ENCODE assay signal across 18 cellular contexts in the genomic region with DNA sequence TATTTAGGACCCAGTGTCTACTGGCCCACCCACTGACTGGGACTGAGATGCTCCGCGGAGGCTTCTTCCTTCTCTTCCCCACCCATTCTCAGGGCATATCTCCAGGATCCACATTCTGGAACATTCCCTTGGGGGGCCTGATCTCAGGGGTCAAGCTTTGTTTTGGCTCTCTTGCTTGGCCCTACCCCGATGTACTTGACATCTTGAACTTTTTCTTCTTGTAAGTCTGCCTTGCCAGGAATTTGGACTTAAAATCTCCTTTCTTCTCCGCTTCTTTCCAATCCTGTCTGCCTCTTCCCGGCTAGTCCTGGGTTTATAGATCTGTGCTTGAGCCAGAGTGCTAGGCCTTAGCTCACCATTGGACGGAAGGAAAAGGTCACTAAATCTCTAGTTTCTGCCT. TPM values are rescaled to one million over a fixed set of nuclear protein-coding genes. Genes with fewer than 3 reads are reported as not detected.
DNase-seq lines count a peak whose midpoint lies in the region; ATAC-seq, FAIRE-seq and TF ChIP-seq lines count a peak whose summit lies in the region.
"Had no signal": no experiment of that assay in that cellular context is flagged by ENCODE, and none has a peak within 500 bp of the region (broad histone marks: within the 10 kb centered on the region; RNA-seq: fewer than 3 reads in every experiment).

No MANE protein-coding gene starts in this region.

- H3K4me1 ChIP-seq in liver (ENCODE audit: control insufficient read depth in 4 of 4, insufficient read depth in 4 of 4, low read length in 3 of 4) (no peaks in the 10 kb centered on the region), HepG2 (ENCODE audit: insufficient read depth, low read length) (no peaks in the 10 kb centered on the region)
- H3K4me1 ChIP-seq: Peyer's patch had no signal

- no peak for TF ChIP-seq EP300 in HepG2 (IDR thresholded peaks at IDR 0.05; ENCODE audit: low read depth in 2 of 2, low read length in 2 of 2)
- TF ChIP-seq EP300 in HepG2 (CRISPR knock-in tag; IDR thresholded peaks at IDR 0.05; ENCODE audit: borderline replicate concordance): no peak

- TF ChIP-seq CTCF in liver (IDR thresholded peaks at IDR 0.05; ENCODE audit: low read depth, low read length, missing input control): no peak
- no peak for TF ChIP-seq CTCF in HepG2 (CRISPR knock-in tag; IDR thresholded peaks at IDR 0.05)
- no peak for TF ChIP-seq CTCF in WERI-Rb-1 (IDR thresholded peaks at IDR 0.05; ENCODE audit: low read depth, low read length)

- no peaks in the 10 kb centered on the region for H4K20me1 ChIP-seq in HepG2 (ENCODE audit: insufficient read depth, low read length)
- H4K20me1 ChIP-seq: BLaER1 treated with 17β-estradiol and CSF1 and Interleukin-3, amounts not matched to agents 10 nM and 100 nM had no signal

- in situ Hi-C loops in HepG2 (cut with HindIII; ENCODE audit: extremely low pct_ligation_motif_present, low pct_unique_long_range_greater_than_20kb): no loop called here

- H3K4me2 ChIP-seq in HepG2 (ENCODE audit: low read depth, low read length): no peak overlapping the region
- H3K4me2 ChIP-seq: BLaER1 treated with 17β-estradiol and CSF1 and Interleukin-3, amounts not matched to agents 10 nM and 100 nM; KMS-11 had no signal

- no TSS peak for BruUV-seq in HepG2 (replicated peaks; lab: Mats Ljungman, UMichigan)

- no peaks in the 10 kb centered on the region for H3K36me3 ChIP-seq in liver (ENCODE audit: control insufficient read depth in 4 of 4, insufficient read depth in 3 of 4, low read depth in 1 of 4, low read length in 3 of 4)
- no peaks in the 10 kb centered on the region for H3K36me3 ChIP-seq in HepG2 (replicated peaks in 1 of 2; ENCODE audit: control insufficient read depth in 1 of 2, insufficient read depth in 2 of 2, low read length in 2 of 2)
- H3K36me3 ChIP-seq in WERI-Rb-1: no peaks in the 10 kb centered on the region
- H3K36me3 ChIP-seq: BLaER1 treated with 17β-estradiol and CSF1 and Interleukin-3, amounts not matched to agents 10 nM and 100 nM; Peyer's patch had no signal

- H3K9ac ChIP-seq in liver (ENCODE audit: low read depth in 1 of 2, low read length in 2 of 2) (no peak overlapping the region), HepG2 (ENCODE audit: insufficient read depth, low read depth, low read length) (no peak overlapping the region)
- H3K9ac ChIP-seq: BLaER1 treated with 17β-estradiol and CSF1 and Interleukin-3, amounts not matched to agents 10 nM and 100 nM; KMS-11 had no signal

- CTCF ChIA-PET in HepG2 (lab: Yijun Ruan, JAX; ENCODE audit: low intra/inter-chr PET ratio, low total read pairs): no interaction called here

- no peaks in the 10 kb centered on the region for H3K9me3 ChIP-seq in liver (ENCODE audit: control insufficient read depth in 4 of 4, low read length in 3 of 4)
- no peaks in the 10 kb centered on the region for H3K9me3 ChIP-seq in HepG2 (ENCODE audit: low read length)
- H3K9me3 ChIP-seq in WERI-Rb-1 (ENCODE audit: severe bottlenecking): no peaks in the 10 kb centered on the region
- H3K9me3 ChIP-seq: Peyer's patch had no signal

- FAIRE-seq in HepG2 (lab: Jason Lieb, UNC): no peak

- intact Hi-C loops in HepG2 (cut with micrococcal nuclease; ENCODE audit: unreplicated experiment): no loop called here
- intact Hi-C loops in sciatic nerve (cut with DNase I): no loop called here

- H3K4me3 ChIP-seq in liver (ENCODE audit: low read depth in 1 of 3, low read length in 3 of 3): no peak overlapping the region
- H3K4me3 ChIP-seq in HepG2 (replicated peaks in 1 of 3; ENCODE audit: insufficient read depth in 1 of 3, low read depth in 2 of 3, low read length in 3 of 3): no peak overlapping the region
- no peak overlapping the region for H3K4me3 ChIP-seq in WERI-Rb-1 (ENCODE audit: low read depth, low read length)
- H3K4me3 ChIP-seq: BLaER1 treated with 17β-estradiol and CSF1 and Interleukin-3, amounts not matched to agents 10 nM and 100 nM; Peyer's patch had no signal

- TF ChIP-seq RAD21 in liver (IDR thresholded peaks at IDR 0.05) (peak in 1 of 2 donors; percentile 26), HepG2 (CRISPR knock-in tag; IDR thresholded peaks at IDR 0.05) (no peak)

- no peak overlapping the region for H2AFZ ChIP-seq in HepG2 (ENCODE audit: low read length)

- POLR2A ChIA-PET in HepG2 (lab: Yijun Ruan, JAX): no interaction called here

- TF ChIP-seq POLR2A in HepG2 (IDR thresholded peaks at IDR 0.05; ENCODE audit: insufficient read depth in 1 of 2, low read depth in 2 of 2, low read length in 2 of 2): no peak

- H3K79me2 ChIP-seq in HepG2 (ENCODE audit: insufficient read depth, low read length): no peaks in the 10 kb centered on the region

- H3K27me3 ChIP-seq in liver (ENCODE audit: control insufficient read depth in 4 of 4, insufficient read depth in 4 of 4, low read length in 3 of 4): no peaks in the 10 kb centered on the region
- no peaks in the 10 kb centered on the region for H3K27me3 ChIP-seq in HepG2 (ENCODE audit: control insufficient read depth in 1 of 2, insufficient read depth in 2 of 2, low read length in 2 of 2)
- no peaks in the 10 kb centered on the region for H3K27me3 ChIP-seq in WERI-Rb-1 (ENCODE audit: insufficient read depth, low read depth, severe bottlenecking)
- H3K27me3 ChIP-seq: BLaER1 treated with 17β-estradiol and CSF1 and Interleukin-3, amounts not matched to agents 10 nM and 100 nM; Peyer's patch had no signal

- 82% methylated on average over 6 of the region's 6 CpGs for WGBS in liver
- WGBS in HepG2 (ENCODE audit: low lambda C conversion rate): 63% methylated on average over 6 of the region's 6 CpGs

- H3K27ac ChIP-seq in liver (ENCODE audit: low read depth in 1 of 2, low read length in 2 of 2): no peak overlapping the region
- no peak overlapping the region for H3K27ac ChIP-seq in HepG2 (ENCODE audit: extremely low read length, insufficient read depth, low read length)
- H3K27ac ChIP-seq in WERI-Rb-1: no peak overlapping the region
- H3K27ac ChIP-seq: BLaER1 treated with 17β-estradiol and CSF1 and Interleukin-3, amounts not matched to agents 10 nM and 100 nM; KMS-11; Peyer's patch had no signal

- ATAC-seq in HepG2 (no peak), sciatic nerve (peak; percentile 95), HG02759 (IDR thresholded peaks at IDR 0.05; ENCODE audit: unreplicated experiment) (no peak)

- DNase-seq in HepG2 (ENCODE audit: low spot score) (no peak), medulla oblongata (ENCODE audit: extremely low spot score) (peak; percentile 18), sciatic nerve (ENCODE audit: low spot score) (peak; percentile 67), WERI-Rb-1 (no peak), HuH-7 (ENCODE audit: low spot score) (no peak), NCI-H446 treated with DMSO at 0.1 percent for 48 hours (lab: John Stamatoyannopoulos, UW) (no peak)
- DNase-seq: DMS 273 treated with DMSO at 0.1 percent for 48 hours, HFFc6, NCI-H1105, NCI-H1694 treated with DMSO at 0.1 percent for 48 hours, NCI-H774, Peyer's patch, SHP77 treated with DMSO at 0.1 percent for 48 hours had no signal

TF ChIP-seq in liver, 16 proteins besides CTCF, POLR2A, EP300 and RAD21 (continues in another document):
- TF ChIP-seq, protein P1, sequence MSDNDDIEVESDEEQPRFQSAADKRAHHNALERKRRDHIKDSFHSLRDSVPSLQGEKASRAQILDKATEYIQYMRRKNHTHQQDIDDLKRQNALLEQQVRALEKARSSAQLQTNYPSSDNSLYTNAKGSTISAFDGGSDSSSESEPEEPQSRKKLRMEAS (IDR thresholded peaks at IDR 0.05): no peak
- peak; percentile 11 for TF ChIP-seq SP1 (IDR thresholded peaks at IDR 0.05)
- TF ChIP-seq NR2F2 (IDR thresholded peaks at IDR 0.05): peak; percentile 99
- no peak for TF ChIP-seq EGR1 (IDR thresholded peaks at IDR 0.05; ENCODE audit: low read depth in 2 of 2)

TF ChIP-seq in HepG2, 621 proteins besides CTCF, POLR2A, EP300 and RAD21 (continues in another document):
- no peak for TF ChIP-seq ZNF414 (CRISPR knock-in tag; IDR thresholded peaks at IDR 0.05)
- TF ChIP-seq CBFB (CRISPR knock-in tag; IDR thresholded peaks at IDR 0.05): no peak
- TF ChIP-seq, protein P2, sequence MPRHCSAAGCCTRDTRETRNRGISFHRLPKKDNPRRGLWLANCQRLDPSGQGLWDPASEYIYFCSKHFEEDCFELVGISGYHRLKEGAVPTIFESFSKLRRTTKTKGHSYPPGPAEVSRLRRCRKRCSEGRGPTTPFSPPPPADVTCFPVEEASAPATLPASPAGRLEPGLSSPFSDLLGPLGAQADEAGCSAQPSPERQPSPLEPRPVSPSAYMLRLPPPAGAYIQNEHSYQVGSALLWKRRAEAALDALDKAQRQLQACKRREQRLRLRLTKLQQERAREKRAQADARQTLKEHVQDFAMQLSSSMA (CRISPR knock-in tag; IDR thresholded peaks at IDR 0.05): no peak

RNA-seq across cellular contexts. Expression of gene DACT1, which starts 22.1 kb away (rescaled TPM):
- total RNA-seq in liver (1 to 10 TPM; 2.1 to 3.8 TPM), HepG2 (2016; rRNA removed; fragmentation: Illumina TruSeq; extraction: Trizol) (not detected in 2 replicates), sciatic nerve (115 TPM)
- polyA plus RNA-seq in liver (1 to 10 TPM in 1 of 2 donors, under 1 TPM in 1; 0.32 to 1.1 TPM), HepG2 (2011; rRNA removed) (0.01 and 0.04 TPM in 2 replicates)
- not detected in 2 replicates for total RNA-seq in HepG2 (2016; cell fraction: cytosol; rRNA removed; fragmentation: Illumina TruSeq; extraction: Trizol; ENCODE audit: low read depth)
- not detected in 2 replicates for total RNA-seq in HepG2 (2016; cell fraction: insoluble cytoplasmic fraction; rRNA removed; fragmentation: Illumina TruSeq; extraction: Trizol)
- not detected in 2 replicates for total RNA-seq in HepG2 (2016; cell fraction: membrane; rRNA removed; fragmentation: Illumina TruSeq; extraction: Trizol)
- not detected in 2 replicates for total RNA-seq in HepG2 (2016; cell fraction: nucleus; rRNA removed; fragmentation: Illumina TruSeq; extraction: Trizol)
- polyA plus RNA-seq in HepG2 (2011; cell fraction: cytosol; rRNA removed): 0.04 TPM in 1 of 2 replicates, not detected in the other
- polyA plus RNA-seq in HepG2 (2011; cell fraction: nucleus; rRNA removed): 0.05 and 0.06 TPM in 2 replicates
- not detected in 2 replicates for polyA plus RNA-seq in HepG2 (2012)
- not detected in 2 replicates for polyA plus RNA-seq in HepG2 (2016; cell fraction: cytosol; fragmentation: Illumina TruSeq; extraction: Trizol; ENCODE audit: low read depth)
- polyA plus RNA-seq in HepG2 (2016; cell fraction: insoluble cytoplasmic fraction; fragmentation: Illumina TruSeq; extraction: Trizol; ENCODE audit: low read depth): not detected in 2 replicates
- polyA plus RNA-seq in HepG2 (2016; cell fraction: membrane; fragmentation: Illumina TruSeq; extraction: Trizol; ENCODE audit: low read depth): not detected in 2 replicates
- not detected in 2 replicates for polyA plus RNA-seq in HepG2 (2016; cell fraction: nucleus; fragmentation: Illumina TruSeq; extraction: Trizol; ENCODE audit: insufficient read depth, low read depth)
- polyA minus RNA-seq in HepG2 (2011; rRNA and poly(A)+ RNA removed; ENCODE audit: low replicate concordance): 0.28 TPM in 1 of 2 replicates, not detected in the other
- polyA minus RNA-seq in HepG2 (2011; cell fraction: cytosol; rRNA and poly(A)+ RNA removed): not detected in 2 replicates
- polyA minus RNA-seq in HepG2 (2011; cell fraction: nucleus; rRNA and poly(A)+ RNA removed): not detected in 2 replicates
- total RNA-seq: MCF 10A had no signal

Comparison
In these comparisons a context has a peak if more than half of its experiments do, and no peak if none do; other contexts are left out.
1. DNase-seq: peak in medulla oblongata (single experiment) and sciatic nerve (single experiment); none in HepG2 (single experiment), WERI-Rb-1 (single experiment), HuH-7 (single experiment) and NCI-H446 treated with DMSO at 0.1 percent for 48 hours (single experiment).
2. RNA of gene DACT1, which starts 22.1 kb away (total RNA-seq): 115 TPM in sciatic nerve (single experiment); 2.1 to 3.8 TPM in liver and not detected in HepG2; every median in the first group is over 10 times any median in the second.